ENCODE assay signal across 8 cellular contexts in the genomic region with DNA sequence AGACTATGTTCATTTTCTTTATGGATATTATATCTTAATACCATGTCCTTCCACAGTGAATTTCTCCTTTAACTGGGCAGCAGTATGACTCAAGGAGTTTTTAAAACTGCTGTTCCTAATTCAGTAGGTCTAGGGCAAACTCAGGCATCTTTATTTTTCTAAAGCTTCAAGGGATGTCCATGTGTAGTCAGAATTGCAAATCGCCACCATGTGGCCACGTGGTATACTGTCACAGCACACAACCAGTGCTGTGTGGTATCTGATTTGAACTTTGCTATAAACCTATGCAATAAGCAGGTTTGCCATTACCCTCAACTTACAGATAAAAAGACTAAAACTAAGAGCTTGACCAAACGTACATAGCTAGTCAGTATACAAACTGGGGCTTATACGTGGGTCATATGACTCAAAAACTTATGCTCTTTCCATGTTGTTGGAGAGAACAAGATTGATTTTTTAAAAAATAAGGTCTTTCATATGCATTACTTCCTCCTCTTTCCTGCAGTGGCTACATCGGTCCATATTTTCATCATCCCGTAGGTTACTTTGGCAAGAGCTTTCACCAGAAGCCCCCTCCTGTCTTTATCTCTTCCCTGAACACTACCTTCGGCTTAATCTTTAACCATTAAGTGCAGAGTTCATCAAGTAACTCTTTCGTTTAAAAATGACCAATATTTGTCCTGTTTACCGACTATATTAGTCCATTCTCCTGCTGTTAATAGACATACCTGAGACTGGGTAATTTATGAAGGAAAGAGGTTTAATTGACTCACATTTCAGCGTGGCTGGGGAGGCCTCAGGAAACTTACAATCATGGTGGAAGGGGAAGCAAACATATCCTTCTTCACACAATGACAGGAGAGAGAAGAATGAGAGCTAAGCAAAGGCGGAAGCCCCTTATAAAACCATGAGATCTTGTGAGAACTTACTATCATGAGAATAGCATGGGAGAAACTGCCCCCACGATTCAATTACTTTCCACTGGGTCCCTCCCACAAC. TPM values are rescaled to one million over a fixed set of nuclear protein-coding genes. Genes with fewer than 3 reads are reported as not detected.
A peak's percentile ranks its signal among the peaks of the same experiment; 100 is the strongest.
DNase-seq lines count a peak whose midpoint lies in the region; ATAC-seq and TF ChIP-seq lines count a peak whose summit lies in the region.

No MANE protein-coding gene starts in this region.

- peaks cover 8% of the 10 kb centered on the region for H3K9me3 Mint-ChIP-seq in activated CD4-positive, alpha-beta T cell treated with anti-CD3 and anti-CD28 coated beads, Interleukin-2, amount 10 ng/mL, durations not matched to agents 7 days and 5 days

- H3K4me1 Mint-ChIP-seq in activated CD4-positive, alpha-beta T cell treated with anti-CD3 and anti-CD28 coated beads, Interleukin-2, amount 10 ng/mL, durations not matched to agents 7 days and 5 days: peaks cover 16% of the 10 kb centered on the region

- H3K36me3 Mint-ChIP-seq in activated CD4-positive, alpha-beta T cell treated with anti-CD3 and anti-CD28 coated beads, Interleukin-2, amount 10 ng/mL, durations not matched to agents 7 days and 5 days (ENCODE audit: low read depth): peaks cover 5% of the 10 kb centered on the region

- peak; percentile 78 for ATAC-seq in HG02610 (IDR thresholded peaks at IDR 0.05; ENCODE audit: unreplicated experiment)
- ATAC-seq in GM18861 (IDR thresholded peaks at IDR 0.05; ENCODE audit: unreplicated experiment): no peak

- peaks cover 4% of the 10 kb centered on the region for H3K27me3 Mint-ChIP-seq in activated CD4-positive, alpha-beta T cell treated with anti-CD3 and anti-CD28 coated beads, Interleukin-2, amount 10 ng/mL, durations not matched to agents 7 days and 5 days

- CTCF ChIA-PET in activated CD4-positive, alpha-beta T cell treated with anti-CD3 and anti-CD28 coated beads, Interleukin-2, amount 10 ng/mL, durations not matched to agents 7 days and 5 days (lab: Charles Lee): interaction anchor here (1.0 to 2.5 kb wide), 5 partner anchors 9 to 254 kb away, joined by 3 to 9 read pairs (median 3); no protein-coding TSS in a partner anchor

- peak; percentile 62 for TF ChIP-seq CTCF in GM12875 (IDR thresholded peaks at IDR 0.05; ENCODE audit: borderline replicate concordance, insufficient read depth, low read depth, low read length)
- peak; percentile 75 for TF ChIP-seq CTCF in fibroblast of villous mesenchyme (IDR thresholded peaks at IDR 0.05; ENCODE audit: insufficient read depth, low read depth, low read length)

- no peak overlapping the region for H3K4me3 Mint-ChIP-seq in activated CD4-positive, alpha-beta T cell treated with anti-CD3 and anti-CD28 coated beads, Interleukin-2, amount 10 ng/mL, durations not matched to agents 7 days and 5 days

- POLR2A ChIA-PET in activated CD4-positive, alpha-beta T cell treated with anti-CD3 and anti-CD28 coated beads, Interleukin-2, amount 10 ng/mL, durations not matched to agents 7 days and 5 days (lab: Charles Lee): no interaction called here

- no peak overlapping the region for H3K27ac Mint-ChIP-seq in activated CD4-positive, alpha-beta T cell treated with anti-CD3 and anti-CD28 coated beads, Interleukin-2, amount 10 ng/mL, durations not matched to agents 7 days and 5 days

- peak; percentile 69 for DNase-seq in AG08395 (ENCODE audit: low spot score)
- DNase-seq in NCI-H1092 (lab: John Stamatoyannopoulos, UW): peak; percentile 20
- peak; percentile 57 for DNase-seq in activated CD4-positive, alpha-beta T cell treated with anti-CD3 and anti-CD28 coated beads, Interleukin-2, amount 10 ng/mL, durations not matched to agents 7 days and 5 days
- DNase-seq in fibroblast of villous mesenchyme (ENCODE audit: low read depth): peak; percentile 48
- DNase-seq in renal cortical epithelial cell (ENCODE audit: low read depth): peak; percentile 54

- H3K4me3 ChIP-seq in GM12875 (ENCODE audit: low read depth, low read length): no peak overlapping the region
- no peak overlapping the region for H3K4me3 ChIP-seq in fibroblast of villous mesenchyme (ENCODE audit: low read depth, low read length)

RNA-seq across cellular contexts. Expression of a gene that starts 8.0 kb away (rescaled TPM):
- 10 to 100 TPM; 39.4 to 40.7 TPM for total RNA-seq in activated CD4-positive, alpha-beta T cell treated with anti-CD3 and anti-CD28 coated beads, Interleukin-2, amount 10 ng/mL, durations not matched to agents 7 days and 5 days
- 36.3 and 44.8 TPM in 2 replicates for total RNA-seq in fibroblast of villous mesenchyme
- total RNA-seq in renal cortical epithelial cell: 84.3 and 86.8 TPM in 2 replicates

RNA-seq across cellular contexts. Expression of a gene that starts 32.0 kb away (rescaled TPM):
- 10 to 100 TPM; 16.9 to 18.5 TPM for total RNA-seq in activated CD4-positive, alpha-beta T cell treated with anti-CD3 and anti-CD28 coated beads, Interleukin-2, amount 10 ng/mL, durations not matched to agents 7 days and 5 days
- total RNA-seq in fibroblast of villous mesenchyme: 13.0 and 15.5 TPM in 2 replicates
- total RNA-seq in renal cortical epithelial cell: 16.4 and 21.5 TPM in 2 replicates
